Comparison of ENCODE assay signal across 8 cellular contexts in genomic region chr5:93580387-93581100, GRCh38. TPM values are rescaled to one million over a fixed set of nuclear protein-coding genes. Genes with fewer than 3 reads are reported as not detected.
A peak's percentile ranks its signal among the peaks of the same experiment; 100 is the strongest.
DNase-seq lines count a peak whose midpoint lies in the region; ATAC-seq and TF ChIP-seq lines count a peak whose summit lies in the region.

No MANE protein-coding gene starts in this region.

- H3K4me3 ChIP-seq in AG09309 (ENCODE audit: control insufficient read depth, low read depth, low read length): peak overlapping the region; percentile 68
- H3K4me3 ChIP-seq in H7 (ENCODE audit: insufficient read depth, low read depth, low read length): peak overlapping the region; percentile 26
- H3K4me3 ChIP-seq in iPS-20b (ENCODE audit: low read length): peak overlapping the region; percentile 66

- H3K27me3 ChIP-seq in H7 (ENCODE audit: control insufficient read depth, insufficient read depth, low read length) (peaks cover 89% of the 10 kb centered on the region), iPS-20b (ENCODE audit: insufficient read depth, low read length) (peaks cover 95% of the 10 kb centered on the region)

- H3K4me3 Mint-ChIP-seq in activated naive CD8-positive, alpha-beta T cell treated with anti-CD3 and anti-CD28 coated beads, Interleukin-2, amount 50 U/mL, for 24 hours: peak overlapping the region; percentile 78
- no peak overlapping the region for H3K4me3 Mint-ChIP-seq in stimulated activated memory B cell treated with anti-CD40 and anti-IgM and Interleukin-4, amounts not matched to agents 10 μg/mL and 1 μg/mL and 100 μg/mL, for 72 hours
- no peak overlapping the region for H3K4me3 Mint-ChIP-seq in HFFc6

- H3K4me1 Mint-ChIP-seq in activated naive CD8-positive, alpha-beta T cell treated with anti-CD3 and anti-CD28 coated beads, Interleukin-2, amount 50 U/mL, for 24 hours: peaks cover 17% of the 10 kb centered on the region
- peaks cover 28% of the 10 kb centered on the region for H3K4me1 Mint-ChIP-seq in stimulated activated memory B cell treated with anti-CD40 and anti-IgM and Interleukin-4, amounts not matched to agents 10 μg/mL and 1 μg/mL and 100 μg/mL, for 72 hours
- peaks cover 30% of the 10 kb centered on the region for H3K4me1 Mint-ChIP-seq in HFFc6 (ENCODE audit: low read depth)

- H3K9ac ChIP-seq in iPS-20b (ENCODE audit: low read depth, low read length): peak overlapping the region; percentile 39; the same call in 1 of the 2 replicates

- H3K4me1 ChIP-seq in iPS-20b (ENCODE audit: insufficient read depth, low read length): peaks cover 7% of the 10 kb centered on the region; the same call in 1 of the 2 replicates

- peaks cover 6% of the 10 kb centered on the region; the same call in 1 of the 2 replicates for H3K9me3 ChIP-seq in iPS-20b (ENCODE audit: insufficient read depth, low read depth, low read length)

- H3K9me3 Mint-ChIP-seq in activated naive CD8-positive, alpha-beta T cell treated with anti-CD3 and anti-CD28 coated beads, Interleukin-2, amount 50 U/mL, for 24 hours: no peaks in the 10 kb centered on the region
- no peaks in the 10 kb centered on the region for H3K9me3 Mint-ChIP-seq in stimulated activated memory B cell treated with anti-CD40 and anti-IgM and Interleukin-4, amounts not matched to agents 10 μg/mL and 1 μg/mL and 100 μg/mL, for 72 hours
- H3K9me3 Mint-ChIP-seq in HFFc6: no peaks in the 10 kb centered on the region

- peak overlapping the region; percentile 59 for H3K27ac Mint-ChIP-seq in activated naive CD8-positive, alpha-beta T cell treated with anti-CD3 and anti-CD28 coated beads, Interleukin-2, amount 50 U/mL, for 24 hours
- no peak overlapping the region for H3K27ac Mint-ChIP-seq in stimulated activated memory B cell treated with anti-CD40 and anti-IgM and Interleukin-4, amounts not matched to agents 10 μg/mL and 1 μg/mL and 100 μg/mL, for 72 hours
- no peak overlapping the region; the same call in 1 of the 2 replicates for H3K27ac Mint-ChIP-seq in HFFc6

- no peaks in the 10 kb centered on the region for H3K36me3 Mint-ChIP-seq in activated naive CD8-positive, alpha-beta T cell treated with anti-CD3 and anti-CD28 coated beads, Interleukin-2, amount 50 U/mL, for 24 hours (ENCODE audit: low read depth)
- H3K36me3 Mint-ChIP-seq in stimulated activated memory B cell treated with anti-CD40 and anti-IgM and Interleukin-4, amounts not matched to agents 10 μg/mL and 1 μg/mL and 100 μg/mL, for 72 hours: peaks cover under 1% of the 10 kb centered on the region
- H3K36me3 Mint-ChIP-seq in HFFc6 (ENCODE audit: low read depth): peaks cover 7% of the 10 kb centered on the region; the same call in 1 of the 2 replicates

- DNase-seq in AG09309 (ENCODE audit: low read depth) (no peak), H7 (peak; percentile 61), superior temporal gyrus (ENCODE audit: extremely low spot score) (peak; percentile 29), HFFc6 (no peak)
- no peak for DNase-seq in activated naive CD8-positive, alpha-beta T cell treated with anti-CD3 and anti-CD28 coated beads, Interleukin-2, amount 50 U/mL, for 24 hours

- no peak for ATAC-seq in activated naive CD8-positive, alpha-beta T cell treated with anti-CD3 and anti-CD28 coated beads, Interleukin-2, amount 50 U/mL, for 24 hours
- ATAC-seq in HG02884 (IDR thresholded peaks at IDR 0.05; ENCODE audit: unreplicated experiment): no peak
- no peak for ATAC-seq in stimulated activated memory B cell treated with anti-CD40 and anti-IgM and Interleukin-4, amounts not matched to agents 10 μg/mL and 1 μg/mL and 100 μg/mL, for 72 hours

- peaks cover 51% of the 10 kb centered on the region for H3K27me3 Mint-ChIP-seq in activated naive CD8-positive, alpha-beta T cell treated with anti-CD3 and anti-CD28 coated beads, Interleukin-2, amount 50 U/mL, for 24 hours
- H3K27me3 Mint-ChIP-seq in stimulated activated memory B cell treated with anti-CD40 and anti-IgM and Interleukin-4, amounts not matched to agents 10 μg/mL and 1 μg/mL and 100 μg/mL, for 72 hours: peaks cover 37% of the 10 kb centered on the region
- no peaks in the 10 kb centered on the region; the same call in 1 of the 2 replicates for H3K27me3 Mint-ChIP-seq in HFFc6 (ENCODE audit: insufficient read depth)

- TF ChIP-seq CTCF in AG09309 (IDR thresholded peaks at IDR 0.05; ENCODE audit: control insufficient read depth, insufficient read depth, low read depth, low read length, missing control alignments) (peak; percentile 5), HFFc6 (IDR thresholded peaks at IDR 0.05) (no peak)

- H3K36me3 ChIP-seq in H7 (replicated peaks; ENCODE audit: control insufficient read depth, insufficient read depth, low read length) (no peaks in the 10 kb centered on the region), iPS-20b (ENCODE audit: insufficient read depth, low read depth, low read length) (no peaks in the 10 kb centered on the region)

- no peak overlapping the region for H3K27ac ChIP-seq in iPS-20b (ENCODE audit: low read length)

RNA-seq across cellular contexts. Expression of gene NR2F1-AS1, which starts 0.5 kb away (rescaled TPM):
- 1.1 and 1.8 TPM in 2 replicates for total RNA-seq in H7 (2014; rRNA removed; shearing (Covaris generic))
- 10 to 100 TPM; 22.9 to 26.2 (median 24.8) TPM for total RNA-seq in HFFc6 (2021; fragmentation: NEBNext Ultra II Directional; extraction: Animal tissue kit (Norgen Biotek cat#: 25700))

RNA-seq across cellular contexts. Expression of gene NR2F1, which starts 2.5 kb away (rescaled TPM):
- total RNA-seq in H7 (2014; rRNA removed; shearing (Covaris generic)): not detected in 2 replicates
- total RNA-seq in HFFc6 (2021; fragmentation: NEBNext Ultra II Directional; extraction: Animal tissue kit (Norgen Biotek cat#: 25700)): 10 to 100 TPM; 21.1 to 27.5 (median 23.6) TPM

Comparison
In these comparisons a context has a peak if more than half of its experiments do, and no peak if none do; other contexts are left out.
1. DNase-seq: peak in H7 (single experiment) and superior temporal gyrus (single experiment); none in AG09309 (single experiment), activated naive CD8-positive, alpha-beta T cell treated with anti-CD3 and anti-CD28 coated beads, Interleukin-2, amount 50 U/mL, for 24 hours (single experiment) and HFFc6 (single experiment).
2. RNA of gene NR2F1, which starts 2.5 kb away (total RNA-seq): 21.1 to 27.5 TPM in HFFc6; not detected in H7; every median in the first group is over 10 times any median in the second.
3. Peak in every context shown above with its lines, with median percentiles within 50 percentile points of each other: H3K4me3 ChIP-seq.